In the genomic region with DNA sequence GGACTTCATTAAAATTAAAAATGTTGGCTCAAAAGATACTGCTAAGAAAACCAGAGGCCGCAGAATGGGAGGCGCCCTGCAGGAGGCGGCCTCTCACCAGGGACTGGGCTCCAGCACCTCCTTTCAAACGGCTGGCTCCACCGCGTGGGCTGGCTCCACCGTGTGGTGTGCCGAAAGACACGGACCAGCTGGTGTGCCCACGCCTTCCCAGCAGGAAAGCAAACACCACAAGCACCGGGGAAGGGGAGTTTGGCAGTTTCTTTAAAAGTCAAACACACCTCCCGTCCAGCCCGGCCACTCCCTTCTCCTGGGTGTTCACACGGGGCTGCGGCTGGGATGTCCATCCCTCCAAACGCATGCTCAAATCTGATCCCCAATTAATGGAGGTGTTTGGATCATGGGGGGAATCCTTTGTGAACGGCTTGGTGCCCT, we compare ENCODE assay signal across 8 cellular contexts. TPM values are rescaled to one million over a fixed set of nuclear protein-coding genes. Genes with fewer than 3 reads are reported as not detected.
DNase-seq lines count a peak whose midpoint lies in the region; ATAC-seq, FAIRE-seq and TF ChIP-seq lines count a peak whose summit lies in the region.

No MANE protein-coding gene starts in this region.

- no peaks in the 10 kb centered on the region for H3K9me3 Mint-ChIP-seq in T-cell
- no peaks in the 10 kb centered on the region for H3K9me3 Mint-ChIP-seq in brain

- FAIRE-seq in kidney (lab: Jason Lieb, UNC) = no peak

- no peak overlapping the region for H3K27ac Mint-ChIP-seq in T-cell
- peak overlapping the region in 2 of 5 experiments; percentile 14 to 46 for H3K27ac Mint-ChIP-seq in brain

- H3K4me1 Mint-ChIP-seq in T-cell = peaks cover 7 to 11% (median 10%) of the 10 kb centered on the region in 3 donors
- peaks cover 6% of the 10 kb centered on the region for H3K4me1 Mint-ChIP-seq in brain

- intact Hi-C loops in kidney (cut with DNase I) = no loop called here

- DNase-seq in COR-L47 (lab: John Stamatoyannopoulos, UW) (peak; percentile 93), T-cell (peak in 31 of 34 experiments; percentile 10 to 58 (median 39)), kidney (peak; percentile 84), GM19240 (ENCODE audit: insufficient read length, low spot score) (no peak)
- DNase-seq in stimulated activated CD4-positive, alpha-beta T cell treated with anti-CD3 and anti-CD28 coated beads, Interleukin-4, amount 100 ng/mL, for 24 hours = peak; percentile 48

- POLR2A ChIA-PET in T-cell (lab: Charles Lee) = no interaction called here

- no peaks in the 10 kb centered on the region for H3K9me3 ChIP-seq in kidney (ENCODE audit: control insufficient read depth in 1 of 2, low read length in 2 of 2)

- H3K4me3 ChIP-seq in kidney (ENCODE audit: low read length in 2 of 2) = no peak overlapping the region

- no peaks in the 10 kb centered on the region for H3K27me3 Mint-ChIP-seq in T-cell
- no peaks in the 10 kb centered on the region for H3K27me3 Mint-ChIP-seq in brain

- H3K36me3 Mint-ChIP-seq in T-cell = peaks cover 21% of the 10 kb centered on the region
- H3K36me3 Mint-ChIP-seq in brain = peaks cover 19% of the 10 kb centered on the region

- TF ChIP-seq CTCF in LNCAP (IDR thresholded peaks at IDR 0.05) (peak; percentile 78), brain (conservative IDR thresholded peaks at IDR 0.05) (peak; percentile 45 to 61), kidney (IDR thresholded peaks at IDR 0.05; ENCODE audit: borderline replicate concordance, extremely low read depth, insufficient read depth) (peak; percentile 56)

- H3K9ac ChIP-seq in kidney (ENCODE audit: low read length in 2 of 2) = no peak overlapping the region

- peaks cover 11 to 31% of the 10 kb centered on the region in 2 donors for H3K36me3 ChIP-seq in kidney (ENCODE audit: control insufficient read depth in 1 of 2, insufficient read depth in 2 of 2, low read length in 2 of 2)

- ATAC-seq in T-cell (replicated peaks in 1 of 4) (peak; percentile 78 to 98 (median 88)), GM21515 (IDR thresholded peaks at IDR 0.05; ENCODE audit: unreplicated experiment) (no peak)

- H3K27ac ChIP-seq in kidney (ENCODE audit: low read depth in 2 of 2, low read length in 2 of 2) = no peak overlapping the region

- H3K4me3 Mint-ChIP-seq in T-cell (no peak overlapping the region), brain (no peak overlapping the region)

- no peaks in the 10 kb centered on the region for H3K4me1 ChIP-seq in kidney (ENCODE audit: control insufficient read depth in 1 of 2, insufficient read depth in 1 of 2, low read depth in 1 of 2, low read length in 2 of 2)

- CTCF ChIA-PET in T-cell (lab: Charles Lee) = no interaction called here

RNA-seq across cellular contexts. Expression of a gene that starts 13.9 kb away (rescaled TPM):
- total RNA-seq in T-cell (100 to 1,000 TPM in 1 of 5 donors, 10 to 100 TPM in 4; 37.6 to 102 (median 70.7) TPM), kidney (48.1 TPM)
- polyA plus RNA-seq in brain (ENCODE audit: insufficient read depth, low read depth, low replicate concordance) (181 TPM), kidney (ENCODE audit: insufficient read depth, low read depth, low replicate concordance) (258 TPM)

RNA-seq across cellular contexts. Expression of a gene that starts 14.3 kb away (rescaled TPM):
- total RNA-seq in T-cell (10 to 100 TPM in 3 of 5 donors, 1 to 10 TPM in 2; 6.2 to 15.3 (median 11.2) TPM), kidney (36.4 TPM)
- polyA plus RNA-seq in brain (ENCODE audit: insufficient read depth, low read depth, low replicate concordance) (17.8 TPM), kidney (ENCODE audit: insufficient read depth, low read depth, low replicate concordance) (108 TPM)

RNA-seq across cellular contexts. Expression of a gene that starts 19.2 kb away (rescaled TPM):
- total RNA-seq in T-cell = 1 to 10 TPM in 2 of 5 donors, under 1 TPM in 3; 0.50 to 1.9 (median 0.88) TPM
- polyA plus RNA-seq in brain (ENCODE audit: insufficient read depth, low read depth, low replicate concordance) = not detected
- total RNA-seq in kidney = 1.4 TPM
- 2.9 TPM for polyA plus RNA-seq in kidney (ENCODE audit: insufficient read depth, low read depth, low replicate concordance)

RNA-seq across cellular contexts. Expression of a gene that starts 30.0 kb away (rescaled TPM):
- total RNA-seq in T-cell (10 to 100 TPM; 41.2 to 77.0 (median 74.3) TPM), kidney (42.8 TPM)
- polyA plus RNA-seq in brain (ENCODE audit: insufficient read depth, low read depth, low replicate concordance) (125 TPM), kidney (ENCODE audit: insufficient read depth, low read depth, low replicate concordance) (71.1 TPM)

RNA-seq across cellular contexts. Expression of a gene that starts 30.4 kb away (rescaled TPM):
- total RNA-seq in T-cell (100 to 1,000 TPM in 3 of 5 donors, 10 to 100 TPM in 2; 67.3 to 162 (median 139) TPM), kidney (57.7 TPM)
- polyA plus RNA-seq in brain (ENCODE audit: insufficient read depth, low read depth, low replicate concordance) (119 TPM), kidney (ENCODE audit: insufficient read depth, low read depth, low replicate concordance) (55.1 TPM)
